ENCODE assay signal across 21 cellular contexts in the genomic region with DNA sequence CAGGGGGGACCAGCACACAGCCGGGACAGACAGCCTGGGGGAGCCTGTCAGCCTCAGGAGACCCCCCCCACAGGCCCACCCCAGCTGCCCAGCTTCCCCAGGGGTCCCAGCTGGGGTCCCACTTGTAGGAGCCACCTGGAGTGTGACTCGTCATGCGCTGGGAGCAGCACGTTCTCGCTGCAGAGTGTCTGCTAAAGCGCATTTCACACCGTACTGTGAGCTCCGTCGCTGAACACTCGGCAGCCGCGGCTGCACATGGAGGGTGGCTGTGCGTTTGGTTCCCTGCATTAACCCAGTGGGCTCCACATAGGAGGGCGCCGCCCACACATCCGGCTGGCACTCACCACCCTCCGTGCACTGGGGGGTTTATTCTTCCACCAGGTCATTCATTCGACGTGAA.
"Had no signal": no experiment of that assay in that cellular context is flagged by ENCODE, and none has a peak within 500 bp of the region (broad histone marks: within the 10 kb centered on the region; RNA-seq: fewer than 3 reads in every experiment).

No MANE protein-coding gene starts in this region.

- DNase-seq: dorsolateral prefrontal cortex; effector CD4-positive, alpha-beta T cell; kidney; left lung; mesenchymal stem cell; mucosa of descending colon; naive B cell; occipital lobe; ovary; posterior cingulate gyrus; psoas muscle; right cardiac atrium; spleen; stimulated activated CD4-positive, alpha-beta T cell treated with anti-CD3 and anti-CD28 coated beads, Interleukin-4, amount 100 ng/mL, for 4 hours; stimulated activated naive CD8-positive, alpha-beta T cell treated with anti-CD3 and anti-CD28 coated beads, Interleukin-15, Interleukin-2, amounts not matched to agents 100 U/mL and 50 U/mL, for 24 hours; substantia nigra; testis; tibial artery had no signal

- H3K27me3 ChIP-seq: dorsolateral prefrontal cortex, left lung, ovary, spleen, testis, tibial artery had no signal

- H3K36me3 ChIP-seq: ovary had no signal

- ATAC-seq: left lung; mucosa of descending colon; natural killer cell treated with Interleukin-12 subunit alpha and Interleukin-12 subunit beta and Interleukin-15 and Interleukin-18, amount 100 ng/mL, for 72 hours; psoas muscle; right cardiac atrium; stimulated activated memory B cell treated with anti-CD40 and anti-IgM and Interleukin-4, amounts not matched to agents 10 μg/mL and 1 μg/mL and 100 μg/mL, for 72 hours; stimulated activated naive CD8-positive, alpha-beta T cell treated with anti-CD3 and anti-CD28 coated beads, Interleukin-15, Interleukin-2, amounts not matched to agents 100 U/mL and 50 U/mL, for 24 hours had no signal

- H3K9me3 ChIP-seq: left lung, mucosa of descending colon, ovary, psoas muscle, spleen, testis, tibial artery had no signal

- H3K4me3 ChIP-seq: dorsolateral prefrontal cortex, left lung, mucosa of descending colon, ovary, psoas muscle, skin epidermis, spleen, testis, tibial artery had no signal
